1 cellular context compared by ENCODE assay signal in the genomic region with DNA sequence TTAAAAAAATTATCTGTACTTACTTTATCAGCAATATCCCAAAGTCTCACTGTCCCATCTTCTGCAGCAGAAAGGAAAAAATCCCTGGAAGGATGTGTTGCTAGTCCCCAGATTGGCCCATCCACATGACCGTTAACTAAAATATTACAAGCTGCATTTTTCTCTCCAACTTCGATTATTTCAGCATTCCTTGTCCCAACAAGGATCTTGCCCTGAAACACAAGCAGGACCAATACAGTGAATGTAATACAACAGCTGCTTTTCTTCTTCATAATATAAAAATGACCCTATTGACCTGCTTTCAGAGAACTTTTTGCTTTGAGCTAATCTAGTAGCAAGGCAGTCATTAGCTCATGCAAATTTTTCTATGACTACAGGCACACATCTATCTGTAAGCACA.
TF ChIP-seq lines count a peak whose summit lies in the region.

No MANE protein-coding gene starts in this region.

TF ChIP-seq in GM23338, 12 proteins besides CTCF, POLR2A, EP300 and RAD21 (continued from another document):
- no peak for TF ChIP-seq ZNF331 (CRISPR knock-in tag; IDR thresholded peaks at IDR 0.05; ENCODE audit: low read depth)
- TF ChIP-seq EZH2phosphoT487 (IDR thresholded peaks at IDR 0.05; ENCODE audit: unreplicated experiment): no peak
- TF ChIP-seq ZNF114 (CRISPR knock-in tag; IDR thresholded peaks at IDR 0.05): no peak
- TF ChIP-seq, protein P1, sequence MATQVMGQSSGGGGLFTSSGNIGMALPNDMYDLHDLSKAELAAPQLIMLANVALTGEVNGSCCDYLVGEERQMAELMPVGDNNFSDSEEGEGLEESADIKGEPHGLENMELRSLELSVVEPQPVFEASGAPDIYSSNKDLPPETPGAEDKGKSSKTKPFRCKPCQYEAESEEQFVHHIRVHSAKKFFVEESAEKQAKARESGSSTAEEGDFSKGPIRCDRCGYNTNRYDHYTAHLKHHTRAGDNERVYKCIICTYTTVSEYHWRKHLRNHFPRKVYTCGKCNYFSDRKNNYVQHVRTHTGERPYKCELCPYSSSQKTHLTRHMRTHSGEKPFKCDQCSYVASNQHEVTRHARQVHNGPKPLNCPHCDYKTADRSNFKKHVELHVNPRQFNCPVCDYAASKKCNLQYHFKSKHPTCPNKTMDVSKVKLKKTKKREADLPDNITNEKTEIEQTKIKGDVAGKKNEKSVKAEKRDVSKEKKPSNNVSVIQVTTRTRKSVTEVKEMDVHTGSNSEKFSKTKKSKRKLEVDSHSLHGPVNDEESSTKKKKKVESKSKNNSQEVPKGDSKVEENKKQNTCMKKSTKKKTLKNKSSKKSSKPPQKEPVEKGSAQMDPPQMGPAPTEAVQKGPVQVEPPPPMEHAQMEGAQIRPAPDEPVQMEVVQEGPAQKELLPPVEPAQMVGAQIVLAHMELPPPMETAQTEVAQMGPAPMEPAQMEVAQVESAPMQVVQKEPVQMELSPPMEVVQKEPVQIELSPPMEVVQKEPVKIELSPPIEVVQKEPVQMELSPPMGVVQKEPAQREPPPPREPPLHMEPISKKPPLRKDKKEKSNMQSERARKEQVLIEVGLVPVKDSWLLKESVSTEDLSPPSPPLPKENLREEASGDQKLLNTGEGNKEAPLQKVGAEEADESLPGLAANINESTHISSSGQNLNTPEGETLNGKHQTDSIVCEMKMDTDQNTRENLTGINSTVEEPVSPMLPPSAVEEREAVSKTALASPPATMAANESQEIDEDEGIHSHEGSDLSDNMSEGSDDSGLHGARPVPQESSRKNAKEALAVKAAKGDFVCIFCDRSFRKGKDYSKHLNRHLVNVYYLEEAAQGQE (IDR thresholded peaks at IDR 0.05; ENCODE audit: unreplicated experiment): no peak
